ENCODE assay signal across 10 cellular contexts in the genomic region with DNA sequence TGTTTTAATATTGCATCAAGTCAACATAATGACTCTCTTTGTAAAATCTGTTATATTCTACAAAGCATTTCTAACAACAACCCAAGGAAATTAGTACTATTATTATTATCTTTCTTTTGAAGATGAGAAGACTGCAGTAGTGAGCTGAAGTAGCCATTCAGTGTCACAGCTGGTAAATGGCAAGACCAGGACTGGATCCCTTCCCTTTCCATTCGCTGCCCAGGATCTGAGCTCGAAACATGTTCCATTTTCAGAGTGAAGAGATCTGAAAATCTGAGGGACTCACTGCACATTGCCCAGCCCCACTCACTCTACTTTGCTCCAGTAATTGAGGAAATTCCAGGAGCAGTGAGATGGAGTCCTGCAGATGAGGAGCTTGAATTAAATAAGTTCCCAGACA.
"Had no signal": no experiment of that assay in that cellular context is flagged by ENCODE, and none has a peak within 500 bp of the region (broad histone marks: within the 10 kb centered on the region; RNA-seq: fewer than 3 reads in every experiment).

No MANE protein-coding gene starts in this region.

- H3K4me3 ChIP-seq: GM23248, GM23338, HAP-1 had no signal

- H3K9ac ChIP-seq: GM23248 had no signal

- H3K27ac ChIP-seq: GM23248 had no signal

- H3K27ac Mint-ChIP-seq: GM23338, H9 had no signal

- DNase-seq: GM23248, GOT3, H7, H9, HCEC 1CT had no signal

- H3K4me3 Mint-ChIP-seq: GM23338, H9 had no signal

- H3K36me3 ChIP-seq: HAP-1 had no signal

- H2AFZ ChIP-seq: GM23248, GM23338 had no signal

- H3K9me3 ChIP-seq: HAP-1 had no signal

- FAIRE-seq: H1, H54 had no signal

- H3K4me2 ChIP-seq: GM23338 had no signal

- ATAC-seq: GM23338, HCT116 had no signal

- H3K4me1 ChIP-seq: HAP-1 had no signal
